Comparison of ENCODE assay signal across 14 cellular contexts in genomic region chr6:38413097-38413800, GRCh38.
DNase-seq lines count a peak whose midpoint lies in the region; ATAC-seq and TF ChIP-seq lines count a peak whose summit lies in the region.
"Had no signal": no experiment of that assay in that cellular context is flagged by ENCODE, and none has a peak within 500 bp of the region (broad histone marks: within the 10 kb centered on the region; RNA-seq: fewer than 3 reads in every experiment).

No MANE protein-coding gene starts in this region.

- DNase-seq in AG20443 (ENCODE audit: low spot score), result peak; percentile 24
- peak; percentile 42 for DNase-seq in GM03348 (ENCODE audit: low spot score)
- peak; percentile 9 to 45 for DNase-seq in foreskin fibroblast
- peak; percentile 30 for DNase-seq in mucosa of gallbladder (ENCODE audit: low spot score)
- DNase-seq in DMS79 treated with DMSO at 0.1 percent for 48 hours (lab: John Stamatoyannopoulos, UW), result no peak
- no peak for DNase-seq in HK-2 (ENCODE audit: unreplicated experiment)
- DNase-seq: activated CD4-positive, alpha-beta T cell treated with anti-CD3 and anti-CD28 coated beads, Interleukin-2, amount 10 ng/mL, durations not matched to agents 7 days and 5 days; Karpas-422; left colon; NCI-H1092 treated with DMSO at 0.1 percent for 48 hours; NCI-H2081 treated with DMSO at 0.1 percent for 48 hours; NCI-H510A treated with DMSO at 0.1 percent for 48 hours; thyroid gland had no signal

- ATAC-seq in GM21723 (IDR thresholded peaks at IDR 0.05; ENCODE audit: unreplicated experiment), result no peak
- ATAC-seq: left colon had no signal

- H3K4me3 ChIP-seq in foreskin fibroblast (ENCODE audit: low read depth in 1 of 2, low read length in 2 of 2), result no peak overlapping the region
- H3K4me3 ChIP-seq: thyroid gland had no signal

- no peak for TF ChIP-seq CTCF in foreskin fibroblast (IDR thresholded peaks at IDR 0.05; ENCODE audit: low read depth, low read length)

Comparison
In these comparisons a context has a peak if more than half of its experiments do, and no peak if none do; other contexts are left out.
1. DNase-seq: peak in AG20443 (single experiment), GM03348 (single experiment), foreskin fibroblast (2 of 2) and mucosa of gallbladder (single experiment); none in DMS79 treated with DMSO at 0.1 percent for 48 hours (single experiment) and HK-2 (single experiment).